In the genomic region with DNA sequence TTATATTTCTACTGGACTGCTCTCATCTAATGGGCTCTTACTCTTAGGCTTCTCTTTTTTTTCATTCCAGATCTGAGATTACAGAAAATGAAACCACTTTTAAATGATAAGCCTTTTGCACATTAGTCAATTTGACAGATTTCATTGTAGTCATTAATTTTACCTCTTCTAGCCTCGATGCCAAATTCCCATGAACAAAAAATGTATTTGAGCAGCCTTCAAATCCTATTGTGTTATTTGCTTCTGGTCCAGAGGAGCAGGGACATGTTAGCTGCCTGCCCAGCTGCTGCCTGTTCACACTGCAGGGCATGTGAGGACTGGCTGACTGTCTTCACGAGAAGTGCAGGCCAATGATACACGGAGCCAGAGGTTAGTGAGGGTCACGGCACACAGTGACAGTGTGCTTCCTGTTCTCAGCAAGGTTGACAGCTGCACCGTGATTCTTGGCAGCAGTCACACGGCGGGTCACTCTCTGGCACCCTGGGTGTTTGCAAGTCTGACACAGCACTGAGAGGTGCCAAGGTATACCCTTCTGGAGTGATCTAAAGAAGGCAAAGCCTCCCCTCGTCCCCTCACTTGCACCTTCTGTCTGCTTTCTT, we compare ENCODE assay signal across 9 cellular contexts. TPM values are rescaled to one million over a fixed set of nuclear protein-coding genes. Genes with fewer than 3 reads are reported as not detected.
DNase-seq lines count a peak whose midpoint lies in the region; ATAC-seq, FAIRE-seq and TF ChIP-seq lines count a peak whose summit lies in the region.
"Had no signal": no experiment of that assay in that cellular context is flagged by ENCODE, and none has a peak within 500 bp of the region (broad histone marks: within the 10 kb centered on the region; RNA-seq: fewer than 3 reads in every experiment).

No MANE protein-coding gene starts in this region.

- H3K4me1 ChIP-seq in small intestine (ENCODE audit: control insufficient read depth in 2 of 2, insufficient read depth in 1 of 2, low read depth in 1 of 2, low read length in 1 of 2): no peaks in the 10 kb centered on the region

- peak overlapping the region; percentile 72 for H3K27ac Mint-ChIP-seq in activated CD8-positive, alpha-beta memory T cell treated with anti-CD3 and anti-CD28 coated beads, Interleukin-2, amount 10 ng/mL, durations not matched to agents 7 days and 5 days

- WGBS in small intestine, 3 donors: 11 to 25% (median 13%) methylated on average over 8 of the region's 8 CpGs

- H3K27me3 Mint-ChIP-seq in activated CD8-positive, alpha-beta memory T cell treated with anti-CD3 and anti-CD28 coated beads, Interleukin-2, amount 10 ng/mL, durations not matched to agents 7 days and 5 days: no peaks in the 10 kb centered on the region

- H3K36me3 ChIP-seq in small intestine (ENCODE audit: control insufficient read depth in 2 of 2, insufficient read depth in 2 of 2, low read length in 2 of 2): no peaks in the 10 kb centered on the region

- no peaks in the 10 kb centered on the region for H3K9me3 Mint-ChIP-seq in activated CD8-positive, alpha-beta memory T cell treated with anti-CD3 and anti-CD28 coated beads, Interleukin-2, amount 10 ng/mL, durations not matched to agents 7 days and 5 days (ENCODE audit: low read depth)

- ATAC-seq in GM21576 (IDR thresholded peaks at IDR 0.05; ENCODE audit: unreplicated experiment): peak; percentile 91
- peak; percentile 91 for ATAC-seq in activated CD8-positive, alpha-beta memory T cell treated with anti-CD3 and anti-CD28 coated beads, Interleukin-2, amount 10 ng/mL, durations not matched to agents 7 days and 5 days

- no peaks in the 10 kb centered on the region for H3K9me3 ChIP-seq in small intestine (ENCODE audit: control insufficient read depth, low read depth)
- H3K9me3 ChIP-seq: tibial artery had no signal

- H3K4me3 ChIP-seq in small intestine (ENCODE audit: low read depth in 1 of 2, low read length in 2 of 2): no peak overlapping the region
- H3K4me3 ChIP-seq: tibial artery had no signal

- H3K4me3 Mint-ChIP-seq in activated CD8-positive, alpha-beta memory T cell treated with anti-CD3 and anti-CD28 coated beads, Interleukin-2, amount 10 ng/mL, durations not matched to agents 7 days and 5 days: no peak overlapping the region

- no peak for FAIRE-seq in small intestine (lab: Jason Lieb, UNC)

- H3K27ac ChIP-seq in small intestine (ENCODE audit: low read depth in 1 of 2, low read length in 1 of 2): peak overlapping the region in 1 of 2 donors; percentile 55
- H3K27ac ChIP-seq: tibial artery had no signal

- no peaks in the 10 kb centered on the region for H3K27me3 ChIP-seq in small intestine (ENCODE audit: control insufficient read depth in 2 of 2, insufficient read depth in 2 of 2, low read length in 2 of 2)
- H3K27me3 ChIP-seq: tibial artery had no signal

- peaks cover 50% of the 10 kb centered on the region for H3K36me3 Mint-ChIP-seq in activated CD8-positive, alpha-beta memory T cell treated with anti-CD3 and anti-CD28 coated beads, Interleukin-2, amount 10 ng/mL, durations not matched to agents 7 days and 5 days

- no peak for TF ChIP-seq CTCF in GM10266 (IDR thresholded peaks at IDR 0.05; ENCODE audit: control insufficient read depth, insufficient read depth, low read depth, missing control alignments)

- intact Hi-C loops in cardiac septum (cut with DNase I): loop anchor here (5.0 kb wide), 1 partner anchor 39 kb away; a partner anchor contains a TSS

- CTCF ChIA-PET in activated CD8-positive, alpha-beta memory T cell treated with anti-CD3 and anti-CD28 coated beads, Interleukin-2, amount 10 ng/mL, durations not matched to agents 7 days and 5 days (lab: Charles Lee): no interaction called here

- peak; percentile 25 for DNase-seq in GM10266 (ENCODE audit: extremely low spot score)
- DNase-seq in NCI-H1092 treated with DMSO at 0.1 percent for 48 hours (lab: John Stamatoyannopoulos, UW): peak; percentile 62
- DNase-seq in activated CD8-positive, alpha-beta memory T cell treated with anti-CD3 and anti-CD28 coated beads, Interleukin-2, amount 10 ng/mL, durations not matched to agents 7 days and 5 days: peak; percentile 60
- peak; percentile 86 for DNase-seq in cardiac septum (ENCODE audit: low spot score)
- DNase-seq in small intestine: peak; percentile 75
- no peak for DNase-seq in NCI-H1930 (lab: John Stamatoyannopoulos, UW)
- no peak for DNase-seq in NCI-H345 (lab: John Stamatoyannopoulos, UW)

- H3K4me1 Mint-ChIP-seq in activated CD8-positive, alpha-beta memory T cell treated with anti-CD3 and anti-CD28 coated beads, Interleukin-2, amount 10 ng/mL, durations not matched to agents 7 days and 5 days: peaks cover 30% of the 10 kb centered on the region

RNA-seq across cellular contexts. Expression of a gene that starts 40.8 kb away (rescaled TPM):
- 100 to 1,000 TPM in 1 of 2 experiments, 10 to 100 TPM in 1; 98.2 to 120 TPM for total RNA-seq in activated CD8-positive, alpha-beta memory T cell treated with anti-CD3 and anti-CD28 coated beads, Interleukin-2, amount 10 ng/mL, durations not matched to agents 7 days and 5 days
- total RNA-seq in cardiac septum: 51.3 TPM
- polyA plus RNA-seq in small intestine: 10 to 100 TPM in 2 of 3 donors, 1 to 10 TPM in 1; 7.1 to 28.0 (median 23.5) TPM

Comparison
In these comparisons a context has a peak if more than half of its experiments do, and no peak if none do; other contexts are left out.
1. DNase-seq: peak in GM10266 (single experiment), NCI-H1092 treated with DMSO at 0.1 percent for 48 hours (single experiment), activated CD8-positive, alpha-beta memory T cell treated with anti-CD3 and anti-CD28 coated beads, Interleukin-2, amount 10 ng/mL, durations not matched to agents 7 days and 5 days (single experiment), cardiac septum (single experiment) and small intestine (single experiment); none in NCI-H1930 (0 of 2) and NCI-H345 (single experiment).